ENCODE assay signal across 19 cellular contexts in the genomic region with DNA sequence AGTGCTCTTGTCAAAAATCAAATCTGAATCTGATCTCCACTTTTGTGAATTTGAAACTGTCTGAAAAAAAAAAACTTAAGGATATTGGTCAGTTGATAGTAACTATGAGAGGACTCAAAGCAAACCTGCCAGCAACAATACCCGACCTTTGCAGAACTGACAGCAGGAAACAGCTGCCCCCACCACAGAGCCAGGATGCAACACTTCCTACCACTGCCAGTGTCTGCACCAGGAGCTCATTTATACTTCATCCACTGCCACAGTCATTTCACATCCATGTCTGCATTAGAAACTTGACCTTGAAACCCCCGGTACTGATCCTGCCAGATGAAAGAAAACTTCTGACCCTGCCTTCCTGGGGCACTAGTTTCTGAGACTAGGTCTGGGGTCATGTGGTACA.
A peak's percentile ranks its signal among the peaks of the same experiment; 100 is the strongest.
DNase-seq lines count a peak whose midpoint lies in the region; ATAC-seq and TF ChIP-seq lines count a peak whose summit lies in the region.
"Had no signal": no experiment of that assay in that cellular context is flagged by ENCODE, and none has a peak within 500 bp of the region (broad histone marks: within the 10 kb centered on the region; RNA-seq: fewer than 3 reads in every experiment).

No MANE protein-coding gene starts in this region.

- DNase-seq in GM12865 (ENCODE audit: low read depth) (peak; percentile 21), HCEC 1CT (no peak)
- DNase-seq in effector memory CD8-positive, alpha-beta T cell = no peak
- DNase-seq in activated T-cell treated with anti-CD3 and anti-CD28 coated beads, Interleukin-2, amount 50 U/mL, for 48 hours = no peak
- DNase-seq: activated CD4-positive, CD25-positive, alpha-beta regulatory T cell treated with anti-CD3 and anti-CD28 coated beads, Interleukin-2, amount 50 U/mL, for 72 hours; activated T-cell treated with anti-CD3 and anti-CD28 coated beads, Interleukin-2, amount 50 U/mL, for 24 hours; erythroblast; left colon; NCI-H1105; PC-3 had no signal

- H3K4me3 Mint-ChIP-seq in effector memory CD8-positive, alpha-beta T cell = no peak overlapping the region
- H3K4me3 Mint-ChIP-seq: activated naive CD8-positive, alpha-beta T cell; activated T-cell treated with anti-CD3 and anti-CD28 coated beads, Interleukin-2, amount 50 U/mL, for 24 hours; dendritic cell treated with granulocyte-macrophage colony-stimulating factor and Interleukin-4, amounts not matched to agents 40 ng/mL and 50 ng/mL, for 4 days; nephron had no signal

- no peaks in the 10 kb centered on the region for H3K9me3 Mint-ChIP-seq in effector memory CD8-positive, alpha-beta T cell
- H3K9me3 Mint-ChIP-seq: activated T-cell treated with anti-CD3 and anti-CD28 coated beads, Interleukin-2, amount 50 U/mL, for 24 hours; dendritic cell treated with granulocyte-macrophage colony-stimulating factor and Interleukin-4, amounts not matched to agents 40 ng/mL and 50 ng/mL, for 4 days; nephron had no signal

- peak; percentile 63 for ATAC-seq in GM19395 (IDR thresholded peaks at IDR 0.05; ENCODE audit: unreplicated experiment)
- ATAC-seq in effector memory CD8-positive, alpha-beta T cell (replicated peaks) = peak; percentile 39
- ATAC-seq in HG02610 (IDR thresholded peaks at IDR 0.05; ENCODE audit: unreplicated experiment) = no peak
- ATAC-seq: gastroesophageal sphincter, K562, left colon, PC-3 had no signal

- TF ChIP-seq CTCF in GM12865 (IDR thresholded peaks at IDR 0.05; ENCODE audit: insufficient read depth, low read depth, low read length, missing control alignments) = no peak
- no peak for TF ChIP-seq CTCF in Loucy (conservative IDR thresholded peaks at IDR 0.05; ENCODE audit: low read length)

- no peaks in the 10 kb centered on the region for H3K9me3 ChIP-seq in Loucy (ENCODE audit: insufficient read depth, low read depth, low read length)
- H3K9me3 ChIP-seq: gastroesophageal sphincter, prostate gland had no signal

- peak overlapping the region; percentile 33 for H3K4me2 ChIP-seq in Loucy (ENCODE audit: low read depth, low read length, poor library complexity, severe bottlenecking)

- H3K9ac ChIP-seq in Loucy (ENCODE audit: low read depth, low read length, poor library complexity, severe bottlenecking) = no peak overlapping the region

- H3K36me3 ChIP-seq in Loucy (ENCODE audit: insufficient read depth, low read length) = no peaks in the 10 kb centered on the region
- H3K36me3 ChIP-seq: gastroesophageal sphincter, prostate gland had no signal

- H3K4me1 Mint-ChIP-seq in effector memory CD8-positive, alpha-beta T cell (ENCODE audit: low read depth in 2 of 2) = peaks cover 0 to 3% of the 10 kb centered on the region in 2 donors
- H3K4me1 Mint-ChIP-seq: nephron had no signal

- no peaks in the 10 kb centered on the region for H4K20me1 ChIP-seq in Loucy (ENCODE audit: insufficient read depth, low read length, poor library complexity, severe bottlenecking)

- H3K9me2 ChIP-seq in Loucy (replicated peaks; ENCODE audit: low read depth, low read length) = no peaks in the 10 kb centered on the region

- no peak overlapping the region for H2AFZ ChIP-seq in Loucy (ENCODE audit: low read length)

- H3K4me3 ChIP-seq in GM12865 (ENCODE audit: low read depth, low read length) (no peak overlapping the region), Loucy (ENCODE audit: low read length, poor library complexity, severe bottlenecking) (no peak overlapping the region)
- H3K4me3 ChIP-seq: gastroesophageal sphincter, K562, prostate gland had no signal

- peaks cover 11% of the 10 kb centered on the region for H3K4me1 ChIP-seq in Loucy (ENCODE audit: insufficient read depth, low read length, poor library complexity, severe bottlenecking)
- H3K4me1 ChIP-seq: gastroesophageal sphincter, prostate gland had no signal

- no peaks in the 10 kb centered on the region for H3K36me3 Mint-ChIP-seq in effector memory CD8-positive, alpha-beta T cell (ENCODE audit: insufficient read depth)

- H3K27me3 Mint-ChIP-seq in effector memory CD8-positive, alpha-beta T cell = peaks cover 7 to 12% of the 10 kb centered on the region in 2 donors
- H3K27me3 Mint-ChIP-seq: dendritic cell treated with granulocyte-macrophage colony-stimulating factor and Interleukin-4, amounts not matched to agents 40 ng/mL and 50 ng/mL, for 4 days had no signal

- no peaks in the 10 kb centered on the region for H3K27me3 ChIP-seq in Loucy (ENCODE audit: insufficient read depth, low read length, poor library complexity, severe bottlenecking)
- H3K27me3 ChIP-seq: gastroesophageal sphincter had no signal

- no peak overlapping the region for H3K27ac Mint-ChIP-seq in effector memory CD8-positive, alpha-beta T cell
- H3K27ac Mint-ChIP-seq: activated naive CD8-positive, alpha-beta T cell; activated T-cell treated with anti-CD3 and anti-CD28 coated beads, Interleukin-2, amount 50 U/mL, for 24 hours; dendritic cell treated with granulocyte-macrophage colony-stimulating factor and Interleukin-4, amounts not matched to agents 40 ng/mL and 50 ng/mL, for 4 days; nephron had no signal

- H3F3A ChIP-seq in Loucy (ENCODE audit: low read depth) = no peaks in the 10 kb centered on the region

- H3K79me2 ChIP-seq in Loucy (ENCODE audit: insufficient read depth, low read length) = no peaks in the 10 kb centered on the region
